21 cellular contexts compared by ENCODE assay signal in genomic region chrX:10828640-10829039, GRCh38.
DNase-seq lines count a peak whose midpoint lies in the region; ATAC-seq and TF ChIP-seq lines count a peak whose summit lies in the region.
"Had no signal": no experiment of that assay in that cellular context is flagged by ENCODE, and none has a peak within 500 bp of the region (broad histone marks: within the 10 kb centered on the region; RNA-seq: fewer than 3 reads in every experiment).

No MANE protein-coding gene starts in this region.

- H3K36me3 Mint-ChIP-seq in natural killer cell, result no peaks in the 10 kb centered on the region
- H3K36me3 Mint-ChIP-seq: activated naive CD8-positive, alpha-beta T cell treated with anti-CD3 and anti-CD28 coated beads for 36 hours; CD4-positive, CD25-positive, alpha-beta regulatory T cell had no signal

- no peak overlapping the region for H3K4me3 Mint-ChIP-seq in natural killer cell
- H3K4me3 Mint-ChIP-seq: activated naive CD8-positive, alpha-beta T cell treated with anti-CD3 and anti-CD28 coated beads for 36 hours; CD4-positive, CD25-positive, alpha-beta regulatory T cell; naive thymus-derived CD8-positive, alpha-beta T cell; T-helper 2 cell treated with Interferon-gamma antibody and Interleukin-4, amounts not matched to agents 5 μg/mL and 100 μg/mL, for 36 hours had no signal

- no peak overlapping the region for H3K27ac Mint-ChIP-seq in natural killer cell
- H3K27ac Mint-ChIP-seq: activated naive CD8-positive, alpha-beta T cell treated with anti-CD3 and anti-CD28 coated beads for 36 hours; CD4-positive, CD25-positive, alpha-beta regulatory T cell; naive thymus-derived CD8-positive, alpha-beta T cell; T-helper 2 cell treated with Interferon-gamma antibody and Interleukin-4, amounts not matched to agents 5 μg/mL and 100 μg/mL, for 36 hours had no signal

- no peak overlapping the region for H3K4me3 ChIP-seq in GM23248
- H3K4me3 ChIP-seq: heart right ventricle, thyroid gland had no signal

- WGBS in GM23248 (ENCODE audit: low coverage in 1 of 2, low lambda C conversion rate in 2 of 2, missing lambda C conversion rate in 2 of 2), 2 experiments, result 60 to 72% methylated on average over 4 of the region's 4 CpGs

- H3K4me1 Mint-ChIP-seq in natural killer cell, result no peaks in the 10 kb centered on the region
- H3K4me1 Mint-ChIP-seq: activated naive CD8-positive, alpha-beta T cell treated with anti-CD3 and anti-CD28 coated beads for 36 hours; CD4-positive, CD25-positive, alpha-beta regulatory T cell; naive thymus-derived CD8-positive, alpha-beta T cell had no signal

- no peak overlapping the region for H3K27ac ChIP-seq in GM23248
- H3K27ac ChIP-seq: heart right ventricle, thyroid gland had no signal

- peaks cover 0 to 2% of the 10 kb centered on the region in 2 donors for H3K9me3 Mint-ChIP-seq in natural killer cell
- H3K9me3 Mint-ChIP-seq: activated naive CD8-positive, alpha-beta T cell treated with anti-CD3 and anti-CD28 coated beads for 36 hours; T-helper 2 cell treated with Interferon-gamma antibody and Interleukin-4, amounts not matched to agents 5 μg/mL and 100 μg/mL, for 36 hours had no signal

- no peaks in the 10 kb centered on the region for H3K27me3 ChIP-seq in GM23248 (replicated peaks; ENCODE audit: insufficient read depth)
- H3K27me3 ChIP-seq: thyroid gland had no signal

- no peaks in the 10 kb centered on the region for H3K79me2 ChIP-seq in GM23248 (ENCODE audit: insufficient read depth)

- H2AFZ ChIP-seq in GM23248, result no peak overlapping the region

- DNase-seq in COLO668 (lab: John Stamatoyannopoulos, UW; ENCODE audit: unreplicated experiment), result peak; percentile 73
- peak; percentile 39 for DNase-seq in DMS153 (lab: John Stamatoyannopoulos, UW)
- DNase-seq in NCI-H2196 treated with DMSO at 0.1 percent for 48 hours (lab: John Stamatoyannopoulos, UW; ENCODE audit: unreplicated experiment), result peak; percentile 5
- peak; percentile 41 for DNase-seq in SHP77 treated with DMSO at 0.1 percent for 48 hours (lab: John Stamatoyannopoulos, UW)
- DNase-seq in natural killer cell, result no peak
- DNase-seq in LoVo (ENCODE audit: low spot score), result no peak
- no peak for DNase-seq in activated effector memory CD4-positive, alpha-beta T cell treated with Interleukin-2 at 50 U/mL for 16 hours
- DNase-seq in GM23248, result no peak
- DNase-seq: activated CD4-positive, alpha-beta T cell treated with anti-CD3 and anti-CD28 coated beads, Interleukin-2, amount 50 U/mL, for 1 hour; activated naive CD8-positive, alpha-beta T cell treated with anti-CD3 and anti-CD28 coated beads for 36 hours; CD4-positive, CD25-positive, alpha-beta regulatory T cell; EL; heart right ventricle; mesendoderm; naive thymus-derived CD8-positive, alpha-beta T cell; NCI-H1930; stimulated activated CD4-positive, alpha-beta T cell treated with anti-CD3 and anti-CD28 coated beads, Interleukin-4, amount 100 ng/mL, for 24 hours; stimulated activated naive CD8-positive, alpha-beta T cell treated with anti-CD3 and anti-CD28 coated beads, Interleukin-15, Interleukin-2, amounts not matched to agents 100 U/mL and 50 U/mL, for 24 hours; thyroid gland had no signal

- H3K9me3 ChIP-seq in GM23248 (ENCODE audit: low read depth), result no peaks in the 10 kb centered on the region
- H3K9me3 ChIP-seq: heart right ventricle, thyroid gland had no signal

- H3F3A ChIP-seq in GM23248 (ENCODE audit: insufficient read depth), result peaks cover 7% of the 10 kb centered on the region; the same call in 1 of the 2 replicates

- H4K20me1 ChIP-seq in GM23248 (ENCODE audit: insufficient read depth), result no peaks in the 10 kb centered on the region

- H3K9me2 ChIP-seq in GM23248 (ENCODE audit: insufficient read depth), result no peaks in the 10 kb centered on the region

- H3K4me1 ChIP-seq in GM23248 (ENCODE audit: insufficient read depth), result 0 out of 2 replicates have a peak, but pooled peaks cover 2% of the 10 kb centered on the region
- H3K4me1 ChIP-seq: thyroid gland had no signal

- H3K4me2 ChIP-seq in GM23248 (ENCODE audit: unreplicated experiment), result no peak overlapping the region

- no peak for TF ChIP-seq CTCF in natural killer cell (IDR thresholded peaks at IDR 0.05)

- ATAC-seq in natural killer cell, result no peak
- ATAC-seq: heart right ventricle; naive thymus-derived CD8-positive, alpha-beta T cell; SK-N-SH treated with all-trans-retinoic acid at 6 μM for 48 hours; stimulated activated naive CD8-positive, alpha-beta T cell treated with anti-CD3 and anti-CD28 coated beads, Interleukin-15, Interleukin-2, amounts not matched to agents 100 U/mL and 50 U/mL, for 24 hours had no signal

- intact Hi-C loops in natural killer cell (cut with micrococcal nuclease), result no loop called here

- in situ Hi-C loops in GM23248 (cut with MboI), result no loop called here

- H3K27me3 Mint-ChIP-seq in natural killer cell (ENCODE audit: low read depth in 2 of 2), result no peaks in the 10 kb centered on the region
- H3K27me3 Mint-ChIP-seq: activated naive CD8-positive, alpha-beta T cell treated with anti-CD3 and anti-CD28 coated beads for 36 hours; CD4-positive, CD25-positive, alpha-beta regulatory T cell had no signal

- no peak overlapping the region for H3K9ac ChIP-seq in GM23248

- no peaks in the 10 kb centered on the region for H3K36me3 ChIP-seq in GM23248 (ENCODE audit: low read depth)
- H3K36me3 ChIP-seq: heart right ventricle, thyroid gland had no signal

Comparison
In these comparisons a context has a peak if more than half of its experiments do, and no peak if none do; other contexts are left out.
1. DNase-seq: peak in COLO668 (single experiment), DMS153 (single experiment), NCI-H2196 treated with DMSO at 0.1 percent for 48 hours (single experiment) and SHP77 treated with DMSO at 0.1 percent for 48 hours (single experiment); none in natural killer cell (single experiment), LoVo (single experiment), activated effector memory CD4-positive, alpha-beta T cell treated with Interleukin-2 at 50 U/mL for 16 hours (single experiment) and GM23248 (single experiment).